Comparison of ENCODE assay signal across 8 cellular contexts in genomic region chr6:33123732-33124524, GRCh38. TPM values are rescaled to one million over a fixed set of nuclear protein-coding genes. Genes with fewer than 3 reads are reported as not detected.
DNase-seq lines count a peak whose midpoint lies in the region; TF ChIP-seq lines count a peak whose summit lies in the region.

No MANE protein-coding gene starts in this region.

- H3K27ac ChIP-seq in thyroid gland: no peak overlapping the region

- in situ Hi-C loops in ACHN (cut with HindIII; ENCODE audit: low pct_ligation_motif_present, low pct_unique_long_range_greater_than_20kb, low sequenced_read_pairs): no loop called here

- H3K27ac Mint-ChIP-seq in activated CD4-positive, alpha-beta memory T cell treated with anti-CD3 and anti-CD28 coated beads, Interleukin-2, amount 10 ng/mL, durations not matched to agents 7 days and 5 days: no peak overlapping the region
- H3K27ac Mint-ChIP-seq in activated naive CD8-positive, alpha-beta T cell treated with anti-CD3 and anti-CD28 coated beads for 36 hours: no peak overlapping the region

- peak in 3 of 6 experiments; percentile 6 to 39 (median 32) for TF ChIP-seq CTCF in thyroid gland (IDR thresholded peaks at IDR 0.05)

- H3K27me3 Mint-ChIP-seq in activated CD4-positive, alpha-beta memory T cell treated with anti-CD3 and anti-CD28 coated beads, Interleukin-2, amount 10 ng/mL, durations not matched to agents 7 days and 5 days: peaks cover 35% of the 10 kb centered on the region
- no peaks in the 10 kb centered on the region for H3K27me3 Mint-ChIP-seq in activated naive CD8-positive, alpha-beta T cell treated with anti-CD3 and anti-CD28 coated beads for 36 hours

- no peak overlapping the region for H3K4me3 Mint-ChIP-seq in activated CD4-positive, alpha-beta memory T cell treated with anti-CD3 and anti-CD28 coated beads, Interleukin-2, amount 10 ng/mL, durations not matched to agents 7 days and 5 days
- H3K4me3 Mint-ChIP-seq in activated naive CD8-positive, alpha-beta T cell treated with anti-CD3 and anti-CD28 coated beads for 36 hours: no peak overlapping the region

- H3K36me3 ChIP-seq in thyroid gland: no peaks in the 10 kb centered on the region

- H3K4me1 ChIP-seq in thyroid gland: no peaks in the 10 kb centered on the region

- CTCF ChIA-PET in activated CD4-positive, alpha-beta memory T cell treated with anti-CD3 and anti-CD28 coated beads, Interleukin-2, amount 10 ng/mL, durations not matched to agents 7 days and 5 days (lab: Charles Lee): interaction anchor here (0.7 to 5.9 kb wide), 6 partner anchors 10 to 124 kb away, joined by 3 to 62 read pairs (median 6); partner anchors contain the start of gene HLA-DPB1

- H3K9me3 Mint-ChIP-seq in activated CD4-positive, alpha-beta memory T cell treated with anti-CD3 and anti-CD28 coated beads, Interleukin-2, amount 10 ng/mL, durations not matched to agents 7 days and 5 days: peaks cover 2% of the 10 kb centered on the region
- peaks cover 11% of the 10 kb centered on the region for H3K9me3 Mint-ChIP-seq in activated naive CD8-positive, alpha-beta T cell treated with anti-CD3 and anti-CD28 coated beads for 36 hours

- no peak overlapping the region for H3K4me3 ChIP-seq in thyroid gland (replicated peaks in 1 of 3)

- H3K27me3 ChIP-seq in thyroid gland: no peaks in the 10 kb centered on the region

- no peak for TF ChIP-seq POLR2A in thyroid gland (IDR thresholded peaks at IDR 0.05)

- POLR2A ChIA-PET in activated CD4-positive, alpha-beta memory T cell treated with anti-CD3 and anti-CD28 coated beads, Interleukin-2, amount 10 ng/mL, durations not matched to agents 7 days and 5 days (lab: Charles Lee): no interaction called here

- intact Hi-C loops in thyroid gland (cut with DNase I): loop anchor here (5.0 kb wide), 1 partner anchor 123 kb away; no protein-coding TSS in a partner anchor

- H3K4me1 Mint-ChIP-seq in activated CD4-positive, alpha-beta memory T cell treated with anti-CD3 and anti-CD28 coated beads, Interleukin-2, amount 10 ng/mL, durations not matched to agents 7 days and 5 days: peaks cover 19% of the 10 kb centered on the region
- no peaks in the 10 kb centered on the region for H3K4me1 Mint-ChIP-seq in activated naive CD8-positive, alpha-beta T cell treated with anti-CD3 and anti-CD28 coated beads for 36 hours

- peak; percentile 50 for DNase-seq in ACHN
- peak; percentile 25 for DNase-seq in GF-D8 (lab: John Stamatoyannopoulos, UW)
- DNase-seq in NCI-H146 treated with DMSO at 0.1 percent for 48 hours (lab: John Stamatoyannopoulos, UW; ENCODE audit: unreplicated experiment): peak; percentile 8
- peak; percentile 45 for DNase-seq in activated CD4-positive, alpha-beta memory T cell treated with anti-CD3 and anti-CD28 coated beads, Interleukin-2, amount 10 ng/mL, durations not matched to agents 7 days and 5 days
- DNase-seq in kidney glomerular epithelial cell (lab: John Stamatoyannopoulos, UW): peak; percentile 3
- no peak for DNase-seq in thyroid gland
- DNase-seq in activated naive CD8-positive, alpha-beta T cell treated with anti-CD3 and anti-CD28 coated beads for 36 hours: no peak
- DNase-seq in effector CD4-positive, alpha-beta T cell: no peak

- WGBS in thyroid gland, 2 donors: 77 to 83% methylated on average over 20 of the region's 20 CpGs

- H3K36me3 Mint-ChIP-seq in activated CD4-positive, alpha-beta memory T cell treated with anti-CD3 and anti-CD28 coated beads, Interleukin-2, amount 10 ng/mL, durations not matched to agents 7 days and 5 days (ENCODE audit: low read depth): no peaks in the 10 kb centered on the region
- no peaks in the 10 kb centered on the region for H3K36me3 Mint-ChIP-seq in activated naive CD8-positive, alpha-beta T cell treated with anti-CD3 and anti-CD28 coated beads for 36 hours

- no peaks in the 10 kb centered on the region for H3K9me3 ChIP-seq in thyroid gland

RNA-seq across cellular contexts. Expression of gene HLA-DPB1, which starts 48.1 kb away (rescaled TPM):
- total RNA-seq in activated CD4-positive, alpha-beta memory T cell treated with anti-CD3 and anti-CD28 coated beads, Interleukin-2, amount 10 ng/mL, durations not matched to agents 7 days and 5 days: 10 to 100 TPM; 89.8 to 95.6 TPM
- total RNA-seq in thyroid gland: 10 to 100 TPM; 33.8 to 44.7 (median 41.0) TPM
- 1 to 10 TPM; 8.2 to 9.3 TPM for total RNA-seq in activated naive CD8-positive, alpha-beta T cell treated with anti-CD3 and anti-CD28 coated beads for 36 hours

RNA-seq across cellular contexts. Expression of gene HLA-DPA1, which starts 50.5 kb away (rescaled TPM):
- 100 to 1,000 TPM; 173 to 176 TPM for total RNA-seq in activated CD4-positive, alpha-beta memory T cell treated with anti-CD3 and anti-CD28 coated beads, Interleukin-2, amount 10 ng/mL, durations not matched to agents 7 days and 5 days
- total RNA-seq in thyroid gland: 100 to 1,000 TPM in 1 of 4 donors, 10 to 100 TPM in 3; 15.4 to 172 (median 67.6) TPM
- 10 to 100 TPM; 14.7 to 16.3 TPM for total RNA-seq in activated naive CD8-positive, alpha-beta T cell treated with anti-CD3 and anti-CD28 coated beads for 36 hours

Comparison
In these comparisons a context has a peak if more than half of its experiments do, and no peak if none do; other contexts are left out.
1. DNase-seq: peak in ACHN (single experiment), GF-D8 (single experiment), NCI-H146 treated with DMSO at 0.1 percent for 48 hours (single experiment), activated CD4-positive, alpha-beta memory T cell treated with anti-CD3 and anti-CD28 coated beads, Interleukin-2, amount 10 ng/mL, durations not matched to agents 7 days and 5 days (single experiment) and kidney glomerular epithelial cell (single experiment); none in thyroid gland (0 of 2), activated naive CD8-positive, alpha-beta T cell treated with anti-CD3 and anti-CD28 coated beads for 36 hours (single experiment) and effector CD4-positive, alpha-beta T cell (single experiment).